In the genomic region with DNA sequence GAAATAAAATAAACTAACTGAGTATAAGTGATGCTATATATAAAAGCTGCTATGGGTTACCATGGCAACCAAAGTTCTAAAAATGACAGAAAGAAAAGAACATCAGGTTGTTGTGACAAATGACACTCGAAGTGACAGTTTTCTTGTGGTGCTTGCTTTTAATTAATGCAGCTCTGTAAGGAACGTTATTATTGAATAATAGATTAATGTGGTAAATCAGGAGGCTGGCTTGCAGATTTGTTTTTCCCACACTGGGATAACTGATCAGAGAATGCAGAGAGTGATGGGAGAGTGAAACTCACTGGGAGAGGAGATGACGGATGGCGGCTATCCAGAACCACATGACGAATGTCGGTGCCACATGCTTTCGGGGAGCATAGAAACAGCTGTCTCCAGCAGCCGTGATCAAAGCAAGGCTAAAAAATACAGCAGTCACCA, we compare ENCODE assay signal across 22 cellular contexts.
"Had no signal": no experiment of that assay in that cellular context is flagged by ENCODE, and none has a peak within 500 bp of the region (broad histone marks: within the 10 kb centered on the region; RNA-seq: fewer than 3 reads in every experiment).

No MANE protein-coding gene starts in this region.

- H3K27ac ChIP-seq: cardiac muscle cell, colonic mucosa, gastrocnemius medialis, heart left ventricle, neutrophil, parathyroid adenoma, sigmoid colon, spleen, thoracic aorta, upper lobe of right lung, VCaP had no signal

- H3K9ac ChIP-seq: parathyroid adenoma had no signal

- H3K36me3 ChIP-seq: cardiac muscle cell, colonic mucosa, gastrocnemius medialis, heart left ventricle, neutrophil, sigmoid colon, spleen, thoracic aorta, upper lobe of right lung had no signal

- FAIRE-seq: astrocyte, kidney had no signal

- H3K27me3 ChIP-seq: cardiac muscle cell, colonic mucosa, gastrocnemius medialis, neutrophil, sigmoid colon, upper lobe of right lung had no signal

- H2AFZ ChIP-seq: parathyroid adenoma had no signal

- H3K9me3 ChIP-seq: colonic mucosa, gastrocnemius medialis, neutrophil, sigmoid colon, spleen, thoracic aorta, upper lobe of right lung had no signal

- ATAC-seq: activated T-cell treated with anti-CD3 and anti-CD28 coated beads, Interleukin-2, amount 50 U/mL, for 72 hours; gastrocnemius medialis; heart left ventricle; left lobe of liver; stimulated activated memory B cell treated with anti-CD40 and anti-IgM and Interleukin-4, amounts not matched to agents 10 μg/mL and 1 μg/mL and 100 μg/mL, for 72 hours; upper lobe of right lung had no signal

- DNase-seq: activated CD4-positive, alpha-beta T cell treated with anti-CD3 and anti-CD28 coated beads for 1 hour; activated CD4-positive, alpha-beta T cell treated with anti-CD3 and anti-CD28 coated beads, Interleukin-2, amount 50 U/mL, for 4 hours; activated effector memory CD4-positive, alpha-beta T cell treated with anti-CD3 and anti-CD28 coated beads, Interleukin-2, amount 50 U/mL, for 16 hours; activated T-cell treated with anti-CD3 and anti-CD28 coated beads, Interleukin-2, amount 50 U/mL, for 72 hours; colonic mucosa; gastrocnemius medialis; heart left ventricle; kidney; midbrain; naive B cell; sigmoid colon; spleen; stimulated activated CD4-positive, alpha-beta T cell treated with anti-CD3 and anti-CD28 coated beads, Interleukin-4, amount 100 ng/mL, for 4 hours; upper lobe of right lung had no signal

- H3K4me1 ChIP-seq: colonic mucosa, gastrocnemius medialis, heart left ventricle, parathyroid adenoma, sigmoid colon, spleen, upper lobe of right lung had no signal

- H3K4me3 ChIP-seq: cardiac muscle cell, colonic mucosa, gastrocnemius medialis, heart left ventricle, sigmoid colon, spleen, thoracic aorta, upper lobe of right lung had no signal
